8 cellular contexts compared by ENCODE assay signal in genomic region chr6:44246663-44247337, GRCh38. TPM values are rescaled to one million over a fixed set of nuclear protein-coding genes. Genes with fewer than 3 reads are reported as not detected.
DNase-seq lines count a peak whose midpoint lies in the region; ATAC-seq, FAIRE-seq and TF ChIP-seq lines count a peak whose summit lies in the region.

HSP90AB1 (plus strand) TSS chr6:44247101; CDS start chr6:44248630, 1,529 bp downstream.

- H3K4me3 ChIP-seq in adipocyte (ENCODE audit: low read length) (peak within 1 kb of the TSS; percentile 100), transverse colon (peak within 1 kb of the TSS; percentile 77 to 98 (median 86))

- H3K36me3 ChIP-seq in adipocyte (ENCODE audit: control insufficient read depth, insufficient read depth, low read length, severe bottlenecking) (peaks cover 32% of the 10 kb centered on the region), transverse colon (peaks cover 0 to 30% (median 11%) of the 10 kb centered on the region in 4 donors)

- H3K9ac ChIP-seq in adipocyte (ENCODE audit: low read length) = peak within 1 kb of the TSS; percentile 100

- peak; percentile 100 for TF ChIP-seq POLR2A in GM12892 (IDR thresholded peaks at IDR 0.05; ENCODE audit: low read depth, low read length)
- peak; percentile 100 for TF ChIP-seq POLR2A in transverse colon (IDR thresholded peaks at IDR 0.05)

- peak in 1 of 5 experiments; percentile 6 for TF ChIP-seq CTCF in transverse colon (IDR thresholded peaks at IDR 0.05)

- H3K27me3 ChIP-seq in adipocyte (replicated peaks; ENCODE audit: control insufficient read depth, insufficient read depth, low read length) (no peaks in the 10 kb centered on the region), transverse colon (no peaks in the 10 kb centered on the region)

- DNase-seq in GM12892 (ENCODE audit: insufficient read length) (peak; percentile 87), NCI-H1417 treated with DMSO at 0.1 percent for 48 hours (lab: John Stamatoyannopoulos, UW) (peak; percentile 78), SW 1271 (lab: John Stamatoyannopoulos, UW) (peak; percentile 93 to 98), adipocyte (ENCODE audit: low read depth) (peak; percentile 98), cardiac septum (ENCODE audit: low spot score) (peak; percentile 97), pons (ENCODE audit: low spot score) (peak; percentile 97), transverse colon (peak; percentile 98)

- in situ Hi-C loops in transverse colon (cut with MboI; ENCODE audit: low pct_ligation_motif_present in 1 of 4, low pct_unique_long_range_greater_than_20kb in 1 of 4, low sequenced_read_pairs in 3 of 4) = no loop called here

- WGBS in transverse colon (ENCODE audit: low coverage in 1 of 2), 2 donors = 0 to 1% methylated on average over 11 to 31 of the region's 34 CpGs

- H3K9me3 ChIP-seq in adipocyte (ENCODE audit: control insufficient read depth, low read length) (no peaks in the 10 kb centered on the region), transverse colon (no peaks in the 10 kb centered on the region)

- peaks cover 23% of the 10 kb centered on the region for H3K4me1 ChIP-seq in adipocyte (ENCODE audit: control insufficient read depth, insufficient read depth, low read length)
- H3K4me1 ChIP-seq in transverse colon = peaks cover 4 to 28% (median 16%) of the 10 kb centered on the region in 4 donors

- FAIRE-seq in GM12892 (lab: Jason Lieb, UNC) = peak; percentile 91

- no peak for TF ChIP-seq EP300 in transverse colon (IDR thresholded peaks at IDR 0.05; ENCODE audit: low read depth)

- peak; percentile 69 for ATAC-seq in HG02798 (IDR thresholded peaks at IDR 0.05; ENCODE audit: poor library complexity, unreplicated experiment)

- intact Hi-C loops in cardiac septum (cut with DNase I) (loop anchor here (1.0 kb wide), 1 partner anchor 25 kb away; no protein-coding TSS in a partner anchor), transverse colon (cut with DNase I; ENCODE audit: low total_unique reads) (no loop called here)

- H3K27ac ChIP-seq in transverse colon = peak within 1 kb of the TSS; percentile 93 to 99 (median 95)

RNA-seq across cellular contexts. Expression of gene HSP90AB1, which starts in this region (rescaled TPM):
- polyA plus RNA-seq in GM12892 (2012; ENCODE audit: missing spikeins) = 974 TPM
- total RNA-seq in cardiac septum (873 TPM), transverse colon (100 to 1,000 TPM; 105 to 371 (median 242) TPM)

Comparison
In these comparisons a context has a peak if more than half of its experiments do, and no peak if none do; other contexts are left out.
1. Peak in every context shown above with its lines: DNase-seq, ATAC-seq, H3K4me3 ChIP-seq and H3K27ac ChIP-seq.